Comparison of ENCODE assay signal across 9 cellular contexts in genomic region chr3:115110830-115111229, GRCh38.
"Had no signal": no experiment of that assay in that cellular context is flagged by ENCODE, and none has a peak within 500 bp of the region (broad histone marks: within the 10 kb centered on the region; RNA-seq: fewer than 3 reads in every experiment).

No MANE protein-coding gene starts in this region.

- H3K4me1 ChIP-seq: HAP-1 had no signal

- FAIRE-seq: HepG2 had no signal

- H3K27me3 Mint-ChIP-seq: IgD-negative memory B cell had no signal

- H3K36me3 ChIP-seq: HAP-1 had no signal

- H3K9me3 ChIP-seq: HAP-1 had no signal

- H3K4me3 ChIP-seq: GM23248, HAP-1 had no signal

- H3K9ac ChIP-seq: GM23248 had no signal

- H3K27ac Mint-ChIP-seq: IgD-negative memory B cell had no signal

- DNase-seq: GM23248, GOT3, H7, KBM-7 had no signal

- H3K4me3 Mint-ChIP-seq: IgD-negative memory B cell had no signal

- ATAC-seq: HCT116, HepG2 had no signal

- H2AFZ ChIP-seq: GM23248 had no signal

- H3K27ac ChIP-seq: GM23248, HL-60 had no signal
